In genomic region chr6:154766288-154766687, GRCh38 we compare ENCODE assay signal across 18 cellular contexts. TPM values are rescaled to one million over a fixed set of nuclear protein-coding genes. Genes with fewer than 3 reads are reported as not detected.
DNase-seq lines count a peak whose midpoint lies in the region; ATAC-seq, FAIRE-seq and TF ChIP-seq lines count a peak whose summit lies in the region.
"Had no signal": no experiment of that assay in that cellular context is flagged by ENCODE, and none has a peak within 500 bp of the region (broad histone marks: within the 10 kb centered on the region; RNA-seq: fewer than 3 reads in every experiment).

No MANE protein-coding gene starts in this region.

- H3K27me3 ChIP-seq in transverse colon: no peaks in the 10 kb centered on the region
- H3K27me3 ChIP-seq: esophagus muscularis mucosa, upper lobe of left lung had no signal

- no peaks in the 10 kb centered on the region for H3K36me3 ChIP-seq in transverse colon
- H3K36me3 ChIP-seq: esophagus muscularis mucosa, upper lobe of left lung had no signal

- CTCF ChIA-PET in activated CD4-positive, alpha-beta memory T cell treated with anti-CD3 and anti-CD28 coated beads, Interleukin-2, amount 10 ng/mL, durations not matched to agents 7 days and 5 days (lab: Charles Lee): no interaction called here

- H3K4me1 ChIP-seq in transverse colon: peaks cover 8 to 52% (median 23%) of the 10 kb centered on the region in 4 donors

- no peak for DNase-seq in activated naive CD8-positive, alpha-beta T cell treated with anti-CD3 and anti-CD28 coated beads, Interleukin-2, amount 50 U/mL, for 24 hours
- DNase-seq in activated naive CD8-positive, alpha-beta T cell treated with anti-CD3 and anti-CD28 coated beads for 36 hours: no peak
- DNase-seq in cerebellum (ENCODE audit: low spot score) (peak; percentile 50), superior temporal gyrus (ENCODE audit: extremely low spot score) (peak; percentile 56), transverse colon (no peak)
- no peak for DNase-seq in activated CD4-positive, alpha-beta memory T cell treated with anti-CD3 and anti-CD28 coated beads, Interleukin-2, amount 10 ng/mL, durations not matched to agents 7 days and 5 days
- DNase-seq in stimulated activated CD4-positive, alpha-beta T cell treated with anti-CD3 and anti-CD28 coated beads, Interleukin-4, amount 100 ng/mL, for 1 hour: no peak
- DNase-seq: ACHN; activated CD4-positive, alpha-beta memory T cell treated with anti-CD3 and anti-CD28 coated beads for 36 hours; GDM1; hypothalamus; left colon; NCI-H146; upper lobe of left lung had no signal

- FAIRE-seq in islet of Langerhans (lab: Jason Lieb, UNC): peak; percentile 84
- FAIRE-seq: astrocyte had no signal

- no peaks in the 10 kb centered on the region for H3K9me3 Mint-ChIP-seq in activated naive CD8-positive, alpha-beta T cell treated with anti-CD3 and anti-CD28 coated beads, Interleukin-2, amount 50 U/mL, for 24 hours
- H3K9me3 Mint-ChIP-seq in activated naive CD8-positive, alpha-beta T cell treated with anti-CD3 and anti-CD28 coated beads for 36 hours: peaks cover under 1% of the 10 kb centered on the region
- H3K9me3 Mint-ChIP-seq in activated CD4-positive, alpha-beta memory T cell treated with anti-CD3 and anti-CD28 coated beads, Interleukin-2, amount 10 ng/mL, durations not matched to agents 7 days and 5 days: no peaks in the 10 kb centered on the region
- H3K9me3 Mint-ChIP-seq: activated CD4-positive, alpha-beta memory T cell treated with anti-CD3 and anti-CD28 coated beads for 36 hours; GM23338 had no signal

- in situ Hi-C loops in transverse colon (cut with MboI; ENCODE audit: low pct_ligation_motif_present in 1 of 4, low pct_unique_long_range_greater_than_20kb in 1 of 4, low sequenced_read_pairs in 3 of 4): no loop called here

- POLR2A ChIA-PET in activated CD4-positive, alpha-beta memory T cell treated with anti-CD3 and anti-CD28 coated beads, Interleukin-2, amount 10 ng/mL, durations not matched to agents 7 days and 5 days (lab: Charles Lee): no interaction called here

- no peaks in the 10 kb centered on the region for H3K27me3 Mint-ChIP-seq in activated naive CD8-positive, alpha-beta T cell treated with anti-CD3 and anti-CD28 coated beads, Interleukin-2, amount 50 U/mL, for 24 hours
- no peaks in the 10 kb centered on the region for H3K27me3 Mint-ChIP-seq in activated naive CD8-positive, alpha-beta T cell treated with anti-CD3 and anti-CD28 coated beads for 36 hours
- no peaks in the 10 kb centered on the region for H3K27me3 Mint-ChIP-seq in activated CD4-positive, alpha-beta memory T cell treated with anti-CD3 and anti-CD28 coated beads, Interleukin-2, amount 10 ng/mL, durations not matched to agents 7 days and 5 days
- H3K27me3 Mint-ChIP-seq: activated CD4-positive, alpha-beta memory T cell treated with anti-CD3 and anti-CD28 coated beads for 36 hours had no signal

- peak overlapping the region in 2 of 4 donors; percentile 17 to 21 for H3K27ac ChIP-seq in transverse colon

- H3K4me3 Mint-ChIP-seq in activated naive CD8-positive, alpha-beta T cell treated with anti-CD3 and anti-CD28 coated beads, Interleukin-2, amount 50 U/mL, for 24 hours: no peak overlapping the region
- H3K4me3 Mint-ChIP-seq in activated naive CD8-positive, alpha-beta T cell treated with anti-CD3 and anti-CD28 coated beads for 36 hours: no peak overlapping the region
- no peak overlapping the region for H3K4me3 Mint-ChIP-seq in activated CD4-positive, alpha-beta memory T cell treated with anti-CD3 and anti-CD28 coated beads, Interleukin-2, amount 10 ng/mL, durations not matched to agents 7 days and 5 days
- H3K4me3 Mint-ChIP-seq: activated CD4-positive, alpha-beta memory T cell treated with anti-CD3 and anti-CD28 coated beads for 36 hours; GM23338 had no signal

- peaks cover 80% of the 10 kb centered on the region for H3K4me1 Mint-ChIP-seq in activated naive CD8-positive, alpha-beta T cell treated with anti-CD3 and anti-CD28 coated beads, Interleukin-2, amount 50 U/mL, for 24 hours
- H3K4me1 Mint-ChIP-seq in activated naive CD8-positive, alpha-beta T cell treated with anti-CD3 and anti-CD28 coated beads for 36 hours: peaks cover 68% of the 10 kb centered on the region
- peaks cover 22% of the 10 kb centered on the region for H3K4me1 Mint-ChIP-seq in activated CD4-positive, alpha-beta memory T cell treated with anti-CD3 and anti-CD28 coated beads, Interleukin-2, amount 10 ng/mL, durations not matched to agents 7 days and 5 days

- H3K9me3 ChIP-seq in transverse colon: no peaks in the 10 kb centered on the region
- H3K9me3 ChIP-seq: esophagus muscularis mucosa, upper lobe of left lung had no signal

- 57 to 67% methylated on average over 2 to 3 of the region's 3 CpGs for WGBS in transverse colon (ENCODE audit: low coverage in 1 of 2), 2 donors

- intact Hi-C loops in transverse colon (cut with DNase I; ENCODE audit: low total_unique reads): no loop called here

- H3K36me3 Mint-ChIP-seq in activated naive CD8-positive, alpha-beta T cell treated with anti-CD3 and anti-CD28 coated beads, Interleukin-2, amount 50 U/mL, for 24 hours (ENCODE audit: low read depth): peaks cover 16% of the 10 kb centered on the region
- peaks cover 37% of the 10 kb centered on the region for H3K36me3 Mint-ChIP-seq in activated naive CD8-positive, alpha-beta T cell treated with anti-CD3 and anti-CD28 coated beads for 36 hours
- H3K36me3 Mint-ChIP-seq in activated CD4-positive, alpha-beta memory T cell treated with anti-CD3 and anti-CD28 coated beads, Interleukin-2, amount 10 ng/mL, durations not matched to agents 7 days and 5 days (ENCODE audit: low read depth): peaks cover 26% of the 10 kb centered on the region

- no peak for TF ChIP-seq CTCF in transverse colon (IDR thresholded peaks at IDR 0.05)

- H3K27ac Mint-ChIP-seq in activated naive CD8-positive, alpha-beta T cell treated with anti-CD3 and anti-CD28 coated beads, Interleukin-2, amount 50 U/mL, for 24 hours: peak overlapping the region; percentile 59
- H3K27ac Mint-ChIP-seq in activated naive CD8-positive, alpha-beta T cell treated with anti-CD3 and anti-CD28 coated beads for 36 hours: no peak overlapping the region
- H3K27ac Mint-ChIP-seq in activated CD4-positive, alpha-beta memory T cell treated with anti-CD3 and anti-CD28 coated beads, Interleukin-2, amount 10 ng/mL, durations not matched to agents 7 days and 5 days: no peak overlapping the region
- H3K27ac Mint-ChIP-seq: activated CD4-positive, alpha-beta memory T cell treated with anti-CD3 and anti-CD28 coated beads for 36 hours; GM23338 had no signal

- no peak for ATAC-seq in activated naive CD8-positive, alpha-beta T cell treated with anti-CD3 and anti-CD28 coated beads, Interleukin-2, amount 50 U/mL, for 24 hours
- ATAC-seq: GM23338, left colon had no signal

- TF ChIP-seq POLR2A in transverse colon (IDR thresholded peaks at IDR 0.05): no peak

- no peak overlapping the region for H3K4me3 ChIP-seq in transverse colon
- H3K4me3 ChIP-seq: esophagus muscularis mucosa, GM23338, upper lobe of left lung had no signal

- no peak for TF ChIP-seq EP300 in transverse colon (IDR thresholded peaks at IDR 0.05; ENCODE audit: low read depth)

RNA-seq across cellular contexts. Expression of gene SCAF8, which starts 33.1 kb away (rescaled TPM):
- total RNA-seq in activated naive CD8-positive, alpha-beta T cell treated with anti-CD3 and anti-CD28 coated beads for 36 hours: 10 to 100 TPM; 39.8 to 43.8 TPM
- total RNA-seq in cerebellum (78.9 TPM), transverse colon (10 to 100 TPM; 32.2 to 38.6 (median 33.4) TPM)
- total RNA-seq in activated CD4-positive, alpha-beta memory T cell treated with anti-CD3 and anti-CD28 coated beads, Interleukin-2, amount 10 ng/mL, durations not matched to agents 7 days and 5 days: 10 to 100 TPM; 38.3 to 39.7 TPM

Comparison
In these comparisons a context has a peak if more than half of its experiments do, and no peak if none do; other contexts are left out.
1. DNase-seq: peak in cerebellum (single experiment) and superior temporal gyrus (single experiment); none in activated naive CD8-positive, alpha-beta T cell treated with anti-CD3 and anti-CD28 coated beads, Interleukin-2, amount 50 U/mL, for 24 hours (single experiment), activated naive CD8-positive, alpha-beta T cell treated with anti-CD3 and anti-CD28 coated beads for 36 hours (single experiment), activated CD4-positive, alpha-beta memory T cell treated with anti-CD3 and anti-CD28 coated beads, Interleukin-2, amount 10 ng/mL, durations not matched to agents 7 days and 5 days (single experiment), transverse colon (single experiment) and stimulated activated CD4-positive, alpha-beta T cell treated with anti-CD3 and anti-CD28 coated beads, Interleukin-4, amount 100 ng/mL, for 1 hour (single experiment).